ENCODE assay signal across 13 cellular contexts in the genomic region with DNA sequence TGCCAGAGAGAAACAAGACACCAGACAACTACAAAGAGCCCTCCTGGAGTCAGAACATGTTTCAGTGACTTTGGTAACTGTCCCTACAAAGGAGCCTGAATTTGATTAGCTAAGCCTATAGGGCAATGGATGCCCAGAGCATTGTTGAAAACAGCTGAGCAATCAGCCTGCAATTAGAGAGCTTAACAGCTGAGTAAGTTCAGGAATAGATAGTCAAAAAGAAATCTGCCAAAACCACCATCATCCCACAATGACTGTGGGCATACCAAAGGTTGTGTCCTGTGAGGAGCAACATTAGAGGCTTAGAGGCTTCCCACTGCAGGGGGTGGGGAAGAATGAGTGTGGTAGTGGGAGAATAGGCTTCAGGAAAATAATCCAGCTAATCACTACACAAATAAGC. TPM values are rescaled to one million over a fixed set of nuclear protein-coding genes. Genes with fewer than 3 reads are reported as not detected.
DNase-seq lines count a peak whose midpoint lies in the region; ATAC-seq and TF ChIP-seq lines count a peak whose summit lies in the region.
"Had no signal": no experiment of that assay in that cellular context is flagged by ENCODE, and none has a peak within 500 bp of the region (broad histone marks: within the 10 kb centered on the region; RNA-seq: fewer than 3 reads in every experiment).

No MANE protein-coding gene starts in this region.

- DNase-seq in NCI-H345 (lab: John Stamatoyannopoulos, UW), result peak; percentile 1
- no peak for DNase-seq in NCI-H345 treated with DMSO at 0.1 percent for 48 hours (lab: John Stamatoyannopoulos, UW; ENCODE audit: unreplicated experiment)
- no peak for DNase-seq in iPS-NIHi11 (ENCODE audit: low spot score)
- no peak for DNase-seq in 8988T
- no peak for DNase-seq in esophagus muscularis mucosa (ENCODE audit: extremely low spot score)
- DNase-seq: activated T-cell treated with anti-CD3 and anti-CD28 coated beads, Interleukin-2, amount 50 U/mL, for 4 hours had no signal

- H3K4me1 ChIP-seq in neutrophil (ENCODE audit: control insufficient read depth in 1 of 2, insufficient read depth in 1 of 2, low read depth in 1 of 2, low read length in 1 of 2) (peaks cover 26 to 27% of the 10 kb centered on the region in 2 experiments), esophagus muscularis mucosa (no peaks in the 10 kb centered on the region)
- H3K4me1 ChIP-seq: A549 had no signal

- no peak for TF ChIP-seq EP300 in esophagus muscularis mucosa (IDR thresholded peaks at IDR 0.05)

- H3K36me3 ChIP-seq in neutrophil (no peaks in the 10 kb centered on the region), esophagus muscularis mucosa (no peaks in the 10 kb centered on the region)

- ATAC-seq in GM21576 (IDR thresholded peaks at IDR 0.05; ENCODE audit: unreplicated experiment), result peak; percentile 81
- peak; percentile 76 for ATAC-seq in HG03175 (IDR thresholded peaks at IDR 0.05; ENCODE audit: unreplicated experiment)
- ATAC-seq: A549; activated T-cell treated with anti-CD3 and anti-CD28 coated beads, Interleukin-2, amount 50 U/mL, for 4 hours had no signal

- H3K27ac ChIP-seq in neutrophil (peak overlapping the region; percentile 79), esophagus muscularis mucosa (replicated peaks in 1 of 4) (no peak overlapping the region)
- H3K27ac ChIP-seq: A549 had no signal

- H3K27me3 ChIP-seq in neutrophil, result no peaks in the 10 kb centered on the region
- H3K27me3 ChIP-seq in esophagus muscularis mucosa, result no peaks in the 10 kb centered on the region

- no peaks in the 10 kb centered on the region for H3K9me3 ChIP-seq in neutrophil
- H3K9me3 ChIP-seq in esophagus muscularis mucosa, result peaks cover 0 to 22% (median 10%) of the 10 kb centered on the region in 4 donors
- H3K9me3 ChIP-seq: A549 had no signal

- intact Hi-C loops in esophagus muscularis mucosa (cut with DNase I), result no loop called here

- no peak for TF ChIP-seq POLR2A in esophagus muscularis mucosa (IDR thresholded peaks at IDR 0.05; ENCODE audit: low read depth)

- H3K4me3 ChIP-seq in neutrophil (ENCODE audit: low read depth in 1 of 2, low read length in 1 of 2) (no peak overlapping the region), esophagus muscularis mucosa (no peak overlapping the region)
- H3K4me3 ChIP-seq: A549 had no signal

- no peak for TF ChIP-seq CTCF in neutrophil (IDR thresholded peaks at IDR 0.05)
- TF ChIP-seq CTCF in esophagus muscularis mucosa (IDR thresholded peaks at IDR 0.05), result no peak

RNA-seq across cellular contexts. Expression of a gene that starts 32.1 kb away (rescaled TPM):
- total RNA-seq in esophagus muscularis mucosa, result 10 to 100 TPM; 19.9 to 36.2 (median 28.3) TPM

RNA-seq across cellular contexts. Expression of a gene that starts 38.0 kb away (rescaled TPM):
- under 1 TPM in 1 of 4 donors, not detected in 3; 0.57 TPM for total RNA-seq in esophagus muscularis mucosa
- total RNA-seq: activated T-cell treated with anti-CD3 and anti-CD28 coated beads, Interleukin-2, amount 50 U/mL, for 4 hours; cerebellum; neural crest cell; T-helper 1 cell treated with Interleukin-12 subunit alpha and Interleukin-12 subunit beta and Interleukin-4 antibody, amounts not matched to agents 30 ng/mL and 1 ng/mL, for 36 hours had no signal

RNA-seq across cellular contexts. Expression of a gene that starts 44.4 kb away (rescaled TPM):
- 10 to 100 TPM; 30.3 to 46.4 (median 39.3) TPM for total RNA-seq in esophagus muscularis mucosa
